2 cellular contexts compared by ENCODE assay signal in genomic region chr1:201535046-201535777, GRCh38.
TF ChIP-seq lines count a peak whose summit lies in the region.

No MANE protein-coding gene starts in this region.

TF ChIP-seq in SK-N-SH, 30 proteins besides CTCF, POLR2A, EP300 and RAD21 (continued from another document):
- no peak for TF ChIP-seq ZBTB33 (IDR thresholded peaks at IDR 0.05; ENCODE audit: borderline replicate concordance, low read depth)
- no peak for TF ChIP-seq CHD2 (IDR thresholded peaks at IDR 0.05; ENCODE audit: low read length, partially characterized antibody)
- TF ChIP-seq PBX3 (IDR thresholded peaks at IDR 0.05), result peak; percentile 74

TF ChIP-seq in SK-N-SH treated with all-trans-retinoic acid at 6 μM for 48 hours, 23 proteins besides CTCF, POLR2A, EP300 and RAD21 (continued from another document):
- TF ChIP-seq POU6F1 (CRISPR knock-in tag; IDR thresholded peaks at IDR 0.05; ENCODE audit: borderline replicate concordance, low read depth), result no peak
- TF ChIP-seq BACH2 (CRISPR knock-in tag; IDR thresholded peaks at IDR 0.05; ENCODE audit: borderline replicate concordance), result no peak
- TF ChIP-seq TOX (CRISPR knock-in tag; IDR thresholded peaks at IDR 0.05; ENCODE audit: borderline replicate concordance), result no peak
- no peak for TF ChIP-seq ISL1 (CRISPR knock-in tag; IDR thresholded peaks at IDR 0.05)
- no peak for TF ChIP-seq ZFP30 (CRISPR knock-in tag; IDR thresholded peaks at IDR 0.05)
- TF ChIP-seq ZC3H10 (CRISPR knock-in tag; IDR thresholded peaks at IDR 0.05), result no peak
- no peak for TF ChIP-seq ZNF70 (CRISPR knock-in tag; IDR thresholded peaks at IDR 0.05)
- TF ChIP-seq PATZ1 (CRISPR knock-in tag; IDR thresholded peaks at IDR 0.05; ENCODE audit: borderline replicate concordance), result no peak
- no peak for TF ChIP-seq ZNF565 (CRISPR knock-in tag; conservative IDR thresholded peaks at IDR 0.05; ENCODE audit: low read depth)
- no peak for TF ChIP-seq SNAI2 (CRISPR knock-in tag; IDR thresholded peaks at IDR 0.05)
- TF ChIP-seq TSHZ2 (CRISPR knock-in tag; IDR thresholded peaks at IDR 0.05), result no peak
